Comparison of ENCODE assay signal across 23 cellular contexts in the genomic region with DNA sequence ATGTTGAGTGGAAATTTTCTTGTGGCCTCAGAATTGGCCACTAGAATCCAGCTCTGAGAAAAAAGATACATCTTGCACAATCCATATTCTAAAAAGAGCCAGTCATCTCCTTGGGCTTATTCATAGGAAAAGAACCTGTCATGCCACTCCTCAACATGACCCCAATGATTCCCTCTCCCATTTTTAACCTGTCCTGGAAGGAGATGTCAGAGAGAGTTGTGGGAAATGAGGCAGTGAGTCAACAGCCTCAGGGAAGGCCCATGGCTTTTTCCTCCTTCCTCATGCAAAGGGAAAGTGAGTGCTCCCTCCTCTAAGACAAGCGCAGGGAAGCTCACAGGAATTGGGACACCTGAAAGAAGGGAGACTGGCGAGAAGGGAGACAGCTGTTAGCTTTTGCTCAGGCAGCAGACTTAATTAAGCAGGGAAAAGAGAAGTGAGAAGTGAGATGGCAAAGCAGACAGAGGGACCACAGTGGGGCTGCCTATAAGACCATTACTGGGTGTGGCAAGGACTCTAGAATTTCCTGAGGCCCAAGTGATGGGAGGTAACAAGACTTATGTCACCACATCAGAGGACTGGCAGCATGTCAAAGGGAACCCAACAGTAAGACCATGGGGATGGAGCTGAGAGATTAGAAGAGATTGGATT. TPM values are rescaled to one million over a fixed set of nuclear protein-coding genes. Genes with fewer than 3 reads are reported as not detected.
A peak's percentile ranks its signal among the peaks of the same experiment; 100 is the strongest.
DNase-seq lines count a peak whose midpoint lies in the region; ATAC-seq, FAIRE-seq and TF ChIP-seq lines count a peak whose summit lies in the region.
"Had no signal": no experiment of that assay in that cellular context is flagged by ENCODE, and none has a peak within 500 bp of the region (broad histone marks: within the 10 kb centered on the region; RNA-seq: fewer than 3 reads in every experiment).

No MANE protein-coding gene starts in this region.

- in situ Hi-C loops in gastrocnemius medialis (cut with MboI; ENCODE audit: low sequenced_read_pairs in 4 of 4), result no loop called here

- no peaks in the 10 kb centered on the region for H3K36me3 Mint-ChIP-seq in HFFc6 (ENCODE audit: low read depth)

- H3K9me3 Mint-ChIP-seq in HFFc6, result no peaks in the 10 kb centered on the region
- H3K9me3 Mint-ChIP-seq: activated naive CD8-positive, alpha-beta T cell treated with anti-CD3 and anti-CD28 coated beads, Interleukin-2, amount 10 ng/mL, durations not matched to agents 7 days and 5 days; dendritic cell treated with granulocyte-macrophage colony-stimulating factor and Interleukin-4, amounts not matched to agents 40 ng/mL and 50 ng/mL, for 4 days had no signal

- no peak overlapping the region for H3K4me3 ChIP-seq in gastrocnemius medialis
- H3K4me3 ChIP-seq: ovary, right lobe of liver, SK-N-MC, tibial nerve had no signal

- no peaks in the 10 kb centered on the region for H3K36me3 ChIP-seq in gastrocnemius medialis
- H3K36me3 ChIP-seq: ovary, right lobe of liver, tibial nerve had no signal

- no peak for TF ChIP-seq CTCF in HFFc6 (IDR thresholded peaks at IDR 0.05)
- no peak for TF ChIP-seq CTCF in gastrocnemius medialis (IDR thresholded peaks at IDR 0.05 in 4 of 5, conservative IDR thresholded peaks at IDR 0.05 in 1 of 5)

- peak overlapping the region; percentile 90 to 99 (median 94) for H3K27ac ChIP-seq in gastrocnemius medialis
- H3K27ac ChIP-seq: ovary, right lobe of liver, SK-N-MC, tibial nerve had no signal

- intact Hi-C loops in gastrocnemius medialis (cut with DNase I; ENCODE audit: low total_unique reads), result loop anchor here (1.0 to 5.0 kb wide), 3 partner anchors 9 to 957 kb away; a partner anchor contains a TSS

- H3K4me1 ChIP-seq in gastrocnemius medialis, result peaks cover 35 to 54% of the 10 kb centered on the region in 2 donors
- H3K4me1 ChIP-seq: right lobe of liver, tibial nerve had no signal

- no peaks in the 10 kb centered on the region for H3K9me3 ChIP-seq in gastrocnemius medialis
- H3K9me3 ChIP-seq: ovary, right lobe of liver had no signal

- no peak overlapping the region for H3K4me3 Mint-ChIP-seq in HFFc6
- H3K4me3 Mint-ChIP-seq: activated naive CD8-positive, alpha-beta T cell treated with anti-CD3 and anti-CD28 coated beads, Interleukin-2, amount 10 ng/mL, durations not matched to agents 7 days and 5 days; dendritic cell treated with granulocyte-macrophage colony-stimulating factor and Interleukin-4, amounts not matched to agents 40 ng/mL and 50 ng/mL, for 4 days; naive B cell had no signal

- peak; percentile 71 to 83 for TF ChIP-seq POLR2A in gastrocnemius medialis (IDR thresholded peaks at IDR 0.05)

- no peak for FAIRE-seq in GM19239 (lab: Jason Lieb, UNC)
- FAIRE-seq: endothelial cell of umbilical vein, GM18507, H1 had no signal

- H3K27me3 ChIP-seq in gastrocnemius medialis, result no peaks in the 10 kb centered on the region
- H3K27me3 ChIP-seq: ovary, right lobe of liver, tibial nerve had no signal

- DNase-seq in HFFc6 (peak; percentile 36), NCI-H524 treated with DMSO at 0.1 percent for 48 hours (lab: John Stamatoyannopoulos, UW) (peak; percentile 23), amniotic epithelial cell (ENCODE audit: low read depth) (peak; percentile 41), gastrocnemius medialis (peak; percentile 62 to 73), NCI-H526 (lab: John Stamatoyannopoulos, UW) (no peak), GM19239 (ENCODE audit: insufficient read length, low spot score) (no peak)
- DNase-seq: activated CD4-positive, alpha-beta T cell treated with anti-CD3 and anti-CD28 coated beads for 4 hours; activated naive CD8-positive, alpha-beta T cell treated with anti-CD3 and anti-CD28 coated beads, Interleukin-2, amount 10 ng/mL, durations not matched to agents 7 days and 5 days; foreskin melanocyte; hypothalamus; MM.1S; naive B cell; NCI-H187 treated with DMSO at 0.1 percent for 48 hours; ovary; right lobe of liver; stimulated activated naive CD4-positive, alpha-beta T cell treated with Interleukin-2 at 50 U/mL for 16 hours had no signal

- H3K4me1 Mint-ChIP-seq in HFFc6 (ENCODE audit: low read depth), result peaks cover 28% of the 10 kb centered on the region

- ATAC-seq in gastrocnemius medialis (peak; percentile 83 to 90), HG02571 (IDR thresholded peaks at IDR 0.05; ENCODE audit: unreplicated experiment) (no peak)
- ATAC-seq: right lobe of liver had no signal

- no peak overlapping the region; the same call in 1 of the 2 replicates for H3K27ac Mint-ChIP-seq in HFFc6
- H3K27ac Mint-ChIP-seq: activated naive CD8-positive, alpha-beta T cell treated with anti-CD3 and anti-CD28 coated beads, Interleukin-2, amount 10 ng/mL, durations not matched to agents 7 days and 5 days; dendritic cell treated with granulocyte-macrophage colony-stimulating factor and Interleukin-4, amounts not matched to agents 40 ng/mL and 50 ng/mL, for 4 days; naive B cell had no signal

- H3K27me3 Mint-ChIP-seq in HFFc6 (ENCODE audit: insufficient read depth), result no peaks in the 10 kb centered on the region; the same call in 1 of the 2 replicates
- H3K27me3 Mint-ChIP-seq: activated naive CD8-positive, alpha-beta T cell treated with anti-CD3 and anti-CD28 coated beads, Interleukin-2, amount 10 ng/mL, durations not matched to agents 7 days and 5 days; dendritic cell treated with granulocyte-macrophage colony-stimulating factor and Interleukin-4, amounts not matched to agents 40 ng/mL and 50 ng/mL, for 4 days had no signal

RNA-seq across cellular contexts. Expression of a gene that starts 10.2 kb away (rescaled TPM):
- total RNA-seq in HFFc6 (2021; fragmentation: NEBNext Ultra II Directional; extraction: Animal tissue kit (Norgen Biotek cat#: 25700)), result 10 to 100 TPM; 50.0 to 75.0 (median 54.1) TPM
- total RNA-seq in gastrocnemius medialis, result 1,000 to 10,000 TPM in 3 of 4 donors, 100 to 1,000 TPM in 1; 937 to 2,179 (median 1,242) TPM

Comparison
In these comparisons a context has a peak if more than half of its experiments do, and no peak if none do; other contexts are left out.
1. DNase-seq: peak in HFFc6 (single experiment), NCI-H524 treated with DMSO at 0.1 percent for 48 hours (single experiment), amniotic epithelial cell (single experiment) and gastrocnemius medialis (2 of 2); none in NCI-H526 (0 of 2) and GM19239 (single experiment).
2. RNA of a gene that starts 10.2 kb away (total RNA-seq): 937 to 2,179 TPM in gastrocnemius medialis; 50.0 to 75.0 TPM in HFFc6; every median in the first group is over 10 times any median in the second.